In the genomic region with DNA sequence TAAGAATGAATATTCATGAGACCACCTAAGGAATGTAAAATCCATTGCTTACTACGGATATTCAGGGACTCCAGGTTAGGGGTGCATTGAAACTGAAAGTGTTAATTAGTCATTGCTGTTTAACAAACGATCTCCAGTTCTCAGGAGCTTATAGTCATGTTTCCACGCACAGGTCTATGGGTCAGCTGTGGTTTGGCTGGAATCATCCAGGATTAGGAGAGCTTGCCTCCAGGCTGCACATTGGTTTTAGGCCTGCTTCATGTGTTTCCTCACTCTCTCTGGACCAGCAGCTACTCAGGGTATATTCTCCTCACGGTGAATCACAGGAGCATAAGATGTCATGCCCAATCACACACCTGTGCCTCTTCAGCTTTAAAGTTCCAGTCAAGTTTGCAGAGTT, we compare ENCODE assay signal across 1 cellular context.
TF ChIP-seq lines count a peak whose summit lies in the region.

No MANE protein-coding gene starts in this region.

TF ChIP-seq in GM23338, 12 proteins besides CTCF, POLR2A, EP300 and RAD21 (continued from another document):
- TF ChIP-seq, protein P1, sequence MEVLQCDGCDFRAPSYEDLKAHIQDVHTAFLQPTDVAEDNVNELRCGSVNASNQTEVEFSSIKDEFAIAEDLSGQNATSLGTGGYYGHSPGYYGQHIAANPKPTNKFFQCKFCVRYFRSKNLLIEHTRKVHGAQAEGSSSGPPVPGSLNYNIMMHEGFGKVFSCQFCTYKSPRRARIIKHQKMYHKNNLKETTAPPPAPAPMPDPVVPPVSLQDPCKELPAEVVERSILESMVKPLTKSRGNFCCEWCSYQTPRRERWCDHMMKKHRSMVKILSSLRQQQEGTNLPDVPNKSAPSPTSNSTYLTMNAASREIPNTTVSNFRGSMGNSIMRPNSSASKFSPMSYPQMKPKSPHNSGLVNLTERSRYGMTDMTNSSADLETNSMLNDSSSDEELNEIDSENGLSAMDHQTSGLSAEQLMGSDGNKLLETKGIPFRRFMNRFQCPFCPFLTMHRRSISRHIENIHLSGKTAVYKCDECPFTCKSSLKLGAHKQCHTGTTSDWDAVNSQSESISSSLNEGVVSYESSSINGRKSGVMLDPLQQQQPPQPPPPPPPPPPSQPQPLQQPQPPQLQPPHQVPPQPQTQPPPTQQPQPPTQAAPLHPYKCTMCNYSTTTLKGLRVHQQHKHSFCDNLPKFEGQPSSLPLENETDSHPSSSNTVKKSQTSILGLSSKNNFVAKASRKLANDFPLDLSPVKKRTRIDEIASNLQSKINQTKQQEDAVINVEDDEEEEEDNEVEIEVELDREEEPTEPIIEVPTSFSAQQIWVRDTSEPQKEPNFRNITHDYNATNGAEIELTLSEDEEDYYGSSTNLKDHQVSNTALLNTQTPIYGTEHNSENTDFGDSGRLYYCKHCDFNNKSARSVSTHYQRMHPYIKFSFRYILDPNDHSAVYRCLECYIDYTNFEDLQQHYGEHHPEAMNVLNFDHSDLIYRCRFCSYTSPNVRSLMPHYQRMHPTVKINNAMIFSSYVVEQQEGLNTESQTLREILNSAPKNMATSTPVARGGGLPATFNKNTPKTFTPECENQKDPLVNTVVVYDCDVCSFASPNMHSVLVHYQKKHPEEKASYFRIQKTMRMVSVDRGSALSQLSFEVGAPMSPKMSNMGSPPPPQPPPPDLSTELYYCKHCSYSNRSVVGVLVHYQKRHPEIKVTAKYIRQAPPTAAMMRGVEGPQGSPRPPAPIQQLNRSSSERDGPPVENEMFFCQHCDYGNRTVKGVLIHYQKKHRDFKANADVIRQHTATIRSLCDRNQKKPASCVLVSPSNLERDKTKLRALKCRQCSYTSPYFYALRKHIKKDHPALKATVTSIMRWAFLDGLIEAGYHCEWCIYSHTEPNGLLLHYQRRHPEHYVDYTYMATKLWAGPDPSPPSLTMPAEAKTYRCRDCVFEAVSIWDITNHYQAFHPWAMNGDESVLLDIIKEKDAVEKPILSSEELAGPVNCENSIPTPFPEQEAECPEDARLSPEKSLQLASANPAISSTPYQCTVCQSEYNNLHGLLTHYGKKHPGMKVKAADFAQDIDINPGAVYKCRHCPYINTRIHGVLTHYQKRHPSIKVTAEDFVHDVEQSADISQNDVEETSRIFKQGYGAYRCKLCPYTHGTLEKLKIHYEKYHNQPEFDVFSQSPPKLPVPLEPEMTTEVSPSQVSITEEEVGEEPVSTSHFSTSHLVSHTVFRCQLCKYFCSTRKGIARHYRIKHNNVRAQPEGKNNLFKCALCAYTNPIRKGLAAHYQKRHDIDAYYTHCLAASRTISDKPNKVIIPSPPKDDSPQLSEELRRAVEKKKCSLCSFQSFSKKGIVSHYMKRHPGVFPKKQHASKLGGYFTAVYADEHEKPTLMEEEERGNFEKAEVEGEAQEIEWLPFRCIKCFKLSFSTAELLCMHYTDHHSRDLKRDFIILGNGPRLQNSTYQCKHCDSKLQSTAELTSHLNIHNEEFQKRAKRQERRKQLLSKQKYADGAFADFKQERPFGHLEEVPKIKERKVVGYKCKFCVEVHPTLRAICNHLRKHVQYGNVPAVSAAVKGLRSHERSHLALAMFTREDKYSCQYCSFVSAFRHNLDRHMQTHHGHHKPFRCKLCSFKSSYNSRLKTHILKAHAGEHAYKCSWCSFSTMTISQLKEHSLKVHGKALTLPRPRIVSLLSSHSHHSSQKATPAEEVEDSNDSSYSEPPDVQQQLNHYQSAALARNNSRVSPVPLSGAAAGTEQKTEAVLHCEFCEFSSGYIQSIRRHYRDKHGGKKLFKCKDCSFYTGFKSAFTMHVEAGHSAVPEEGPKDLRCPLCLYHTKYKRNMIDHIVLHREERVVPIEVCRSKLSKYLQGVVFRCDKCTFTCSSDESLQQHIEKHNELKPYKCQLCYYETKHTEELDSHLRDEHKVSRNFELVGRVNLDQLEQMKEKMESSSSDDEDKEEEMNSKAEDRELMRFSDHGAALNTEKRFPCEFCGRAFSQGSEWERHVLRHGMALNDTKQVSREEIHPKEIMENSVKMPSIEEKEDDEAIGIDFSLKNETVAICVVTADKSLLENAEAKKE (CRISPR knock-in tag; IDR thresholded peaks at IDR 0.05) = no peak
- no peak for TF ChIP-seq ZNF114 (CRISPR knock-in tag; IDR thresholded peaks at IDR 0.05)
